1 cellular context compared by ENCODE assay signal in genomic region chr11:43680521-43681505, GRCh38.
TF ChIP-seq lines count a peak whose summit lies in the region.

Gene HSD17B12, plus strand, starts transcription at chr11:43680738. Its CDS starts 90 bp downstream, at chr11:43680828.

TF ChIP-seq in WTC11, 78 proteins besides CTCF, POLR2A, EP300 and RAD21 (continued from another document):
- TF ChIP-seq ARID4B (CRISPR knock-in tag; IDR thresholded peaks at IDR 0.05; ENCODE audit: borderline replicate concordance), result no peak
- no peak for TF ChIP-seq ZMAT4 (CRISPR knock-in tag; IDR thresholded peaks at IDR 0.05)
- TF ChIP-seq JUN (CRISPR knock-in tag; IDR thresholded peaks at IDR 0.05), result no peak
- TF ChIP-seq RORB (CRISPR knock-in tag; IDR thresholded peaks at IDR 0.05), result no peak
- TF ChIP-seq ZNF532 (CRISPR knock-in tag; IDR thresholded peaks at IDR 0.05; ENCODE audit: borderline replicate concordance), result no peak
- no peak for TF ChIP-seq STAT6 (CRISPR knock-in tag; conservative IDR thresholded peaks at IDR 0.05; ENCODE audit: low read depth)
- TF ChIP-seq ZNF512 (CRISPR knock-in tag; IDR thresholded peaks at IDR 0.05; ENCODE audit: borderline replicate concordance), result no peak
- TF ChIP-seq MYBL2 (CRISPR knock-in tag; IDR thresholded peaks at IDR 0.05), result no peak; the same call in 1 of the 2 replicates
- no peak for TF ChIP-seq ZSCAN18 (CRISPR knock-in tag; IDR thresholded peaks at IDR 0.05)
- 0 out of 2 replicates have a peak, but pooled peaks have one; percentile 36 for TF ChIP-seq FOXP1 (CRISPR knock-in tag; IDR thresholded peaks at IDR 0.05; ENCODE audit: borderline replicate concordance)
- TF ChIP-seq MAX (CRISPR knock-in tag; IDR thresholded peaks at IDR 0.05), result no peak; the same call in 1 of the 2 replicates
- TF ChIP-seq USF1 (CRISPR knock-in tag; IDR thresholded peaks at IDR 0.05), result no peak
- TF ChIP-seq PRRX2 (CRISPR knock-in tag; IDR thresholded peaks at IDR 0.05), result no peak
- TF ChIP-seq ATF1 (CRISPR knock-in tag; IDR thresholded peaks at IDR 0.05), result no peak
- TF ChIP-seq NR3C1 (CRISPR knock-in tag; conservative IDR thresholded peaks at IDR 0.05; ENCODE audit: low read depth), result no peak
- no peak for TF ChIP-seq SMAD4 (CRISPR knock-in tag; IDR thresholded peaks at IDR 0.05)
